In genomic region chr17:15260376-15261062, GRCh38 we compare ENCODE assay signal across 1 cellular context.
TF ChIP-seq lines count a peak whose summit lies in the region.

No MANE protein-coding gene starts in this region.

TF ChIP-seq in H1, 55 proteins besides CTCF, POLR2A, EP300 and RAD21 (continued from another document):
- TF ChIP-seq EZH2 (IDR thresholded peaks at IDR 0.05; ENCODE audit: low read depth, low read length, severe bottlenecking) (no peak), CBX8 (IDR thresholded peaks at IDR 0.05; ENCODE audit: borderline replicate concordance, low read depth, low read length) (no peak), TBP (IDR thresholded peaks at IDR 0.05; ENCODE audit: low read depth, low read length) (no peak; the same call in 1 of the 2 replicates), GABPA (IDR thresholded peaks at IDR 0.05; ENCODE audit: borderline replicate concordance, insufficient read depth, low read length) (no peak), BCL11A (IDR thresholded peaks at IDR 0.05; ENCODE audit: low read depth in 2 of 2, low read length in 2 of 2) (no peak), RXRA (IDR thresholded peaks at IDR 0.05; ENCODE audit: insufficient read depth, low read depth, low read length) (no peak), PHF8 (conservative IDR thresholded peaks at IDR 0.05; ENCODE audit: low read depth, low read length) (no peak), NRF1 (IDR thresholded peaks at IDR 0.05; ENCODE audit: low read depth, low read length) (no peak), TAF7 (optimal IDR thresholded peaks at IDR 0.05; ENCODE audit: borderline replicate concordance, low read depth, low read length) (no peak), TAF1 (IDR thresholded peaks at IDR 0.05; ENCODE audit: low read depth, low read length) (0 out of 2 replicates have a peak, but pooled peaks have one; percentile 7), HDAC2 (IDR thresholded peaks at IDR 0.05; ENCODE audit: borderline replicate concordance in 1 of 2, low read depth in 2 of 2, low read length in 2 of 2) (no peak), FOSL1 (IDR thresholded peaks at IDR 0.05; ENCODE audit: insufficient read depth, low read depth, low read length) (no peak), NANOG (IDR thresholded peaks at IDR 0.05; ENCODE audit: insufficient read depth, low read depth, low read length, poor library complexity, severe bottlenecking) (no peak), CTBP2 (IDR thresholded peaks at IDR 0.05; ENCODE audit: borderline replicate concordance, insufficient read depth, insufficient read length, low read length) (no peak), ZNF274 (IDR thresholded peaks at IDR 0.05; ENCODE audit: borderline replicate concordance, extremely low read depth, low read length) (no peak), SP4 (IDR thresholded peaks at IDR 0.05; ENCODE audit: low read length) (no peak), TCF12 (IDR thresholded peaks at IDR 0.05; ENCODE audit: low read depth, low read length) (no peak), KDM5A (IDR thresholded peaks at IDR 0.05; ENCODE audit: low read length) (no peak), TEAD4 (IDR thresholded peaks at IDR 0.05; ENCODE audit: low read depth, low read length) (no peak), CBX5 (IDR thresholded peaks at IDR 0.05; ENCODE audit: low read depth, low read length) (no peak), POU5F1 (IDR thresholded peaks at IDR 0.05; ENCODE audit: low read depth, low read length) (no peak), RFX5 (IDR thresholded peaks at IDR 0.05; ENCODE audit: borderline replicate concordance, low read depth, low read length) (no peak), CREB1 (IDR thresholded peaks at IDR 0.05) (no peak; the same call in 1 of the 2 replicates), KDM1A (IDR thresholded peaks at IDR 0.05; ENCODE audit: borderline replicate concordance, low read length) (no peak), SIN3A (conservative IDR thresholded peaks at IDR 0.05 in 1 of 2, IDR thresholded peaks at IDR 0.05 in 1 of 2; ENCODE audit: low read depth in 1 of 2, low read length in 2 of 2) (no peak), YY1 (IDR thresholded peaks at IDR 0.05; ENCODE audit: low read depth, low read length) (no peak), GTF2F1 (IDR thresholded peaks at IDR 0.05; ENCODE audit: borderline replicate concordance, low read depth, low read length) (no peak), SP1 (IDR thresholded peaks at IDR 0.05; ENCODE audit: low read depth, low read length) (no peak), CEBPB (IDR thresholded peaks at IDR 0.05; ENCODE audit: low read depth, low read length) (no peak), SUZ12 (IDR thresholded peaks at IDR 0.05; ENCODE audit: low read length) (0 out of 2 replicates have a peak, but pooled peaks have one; percentile 41), MAX (IDR thresholded peaks at IDR 0.05) (peak; percentile 77), ASH2L (IDR thresholded peaks at IDR 0.05; ENCODE audit: low read length) (peak; percentile 83), RNF2 (IDR thresholded peaks at IDR 0.05; ENCODE audit: borderline replicate concordance, low read depth, low read length, missing control alignments, poor library complexity, severe bottlenecking) (no peak), JUND (IDR thresholded peaks at IDR 0.05; ENCODE audit: low read length) (no peak), MAFK (IDR thresholded peaks at IDR 0.05; ENCODE audit: low read depth, low read length) (no peak), ATF2 (IDR thresholded peaks at IDR 0.05; ENCODE audit: low read length) (no peak), BRCA1 (IDR thresholded peaks at IDR 0.05; ENCODE audit: low read depth, low read length) (no peak; the same call in 1 of the 2 replicates), KDM4A (IDR thresholded peaks at IDR 0.05; ENCODE audit: low read depth, low read length, severe bottlenecking) (peak; percentile 77), RBBP5 (IDR thresholded peaks at IDR 0.05; ENCODE audit: borderline replicate concordance, low read depth, low read length) (peak; percentile 61; the same call in 1 of the 2 replicates), CHD1 (IDR thresholded peaks at IDR 0.05; ENCODE audit: low read depth, low read length) (no peak)
- TF ChIP-seq, protein P1, sequence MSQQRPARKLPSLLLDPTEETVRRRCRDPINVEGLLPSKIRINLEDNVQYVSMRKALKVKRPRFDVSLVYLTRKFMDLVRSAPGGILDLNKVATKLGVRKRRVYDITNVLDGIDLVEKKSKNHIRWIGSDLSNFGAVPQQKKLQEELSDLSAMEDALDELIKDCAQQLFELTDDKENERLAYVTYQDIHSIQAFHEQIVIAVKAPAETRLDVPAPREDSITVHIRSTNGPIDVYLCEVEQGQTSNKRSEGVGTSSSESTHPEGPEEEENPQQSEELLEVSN (IDR thresholded peaks at IDR 0.05): peak; percentile 88
- TF ChIP-seq, protein P2, sequence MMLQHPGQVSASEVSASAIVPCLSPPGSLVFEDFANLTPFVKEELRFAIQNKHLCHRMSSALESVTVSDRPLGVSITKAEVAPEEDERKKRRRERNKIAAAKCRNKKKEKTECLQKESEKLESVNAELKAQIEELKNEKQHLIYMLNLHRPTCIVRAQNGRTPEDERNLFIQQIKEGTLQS (IDR thresholded peaks at IDR 0.05; ENCODE audit: insufficient read depth, low read depth, low read length): no peak
- TF ChIP-seq, protein P3, sequence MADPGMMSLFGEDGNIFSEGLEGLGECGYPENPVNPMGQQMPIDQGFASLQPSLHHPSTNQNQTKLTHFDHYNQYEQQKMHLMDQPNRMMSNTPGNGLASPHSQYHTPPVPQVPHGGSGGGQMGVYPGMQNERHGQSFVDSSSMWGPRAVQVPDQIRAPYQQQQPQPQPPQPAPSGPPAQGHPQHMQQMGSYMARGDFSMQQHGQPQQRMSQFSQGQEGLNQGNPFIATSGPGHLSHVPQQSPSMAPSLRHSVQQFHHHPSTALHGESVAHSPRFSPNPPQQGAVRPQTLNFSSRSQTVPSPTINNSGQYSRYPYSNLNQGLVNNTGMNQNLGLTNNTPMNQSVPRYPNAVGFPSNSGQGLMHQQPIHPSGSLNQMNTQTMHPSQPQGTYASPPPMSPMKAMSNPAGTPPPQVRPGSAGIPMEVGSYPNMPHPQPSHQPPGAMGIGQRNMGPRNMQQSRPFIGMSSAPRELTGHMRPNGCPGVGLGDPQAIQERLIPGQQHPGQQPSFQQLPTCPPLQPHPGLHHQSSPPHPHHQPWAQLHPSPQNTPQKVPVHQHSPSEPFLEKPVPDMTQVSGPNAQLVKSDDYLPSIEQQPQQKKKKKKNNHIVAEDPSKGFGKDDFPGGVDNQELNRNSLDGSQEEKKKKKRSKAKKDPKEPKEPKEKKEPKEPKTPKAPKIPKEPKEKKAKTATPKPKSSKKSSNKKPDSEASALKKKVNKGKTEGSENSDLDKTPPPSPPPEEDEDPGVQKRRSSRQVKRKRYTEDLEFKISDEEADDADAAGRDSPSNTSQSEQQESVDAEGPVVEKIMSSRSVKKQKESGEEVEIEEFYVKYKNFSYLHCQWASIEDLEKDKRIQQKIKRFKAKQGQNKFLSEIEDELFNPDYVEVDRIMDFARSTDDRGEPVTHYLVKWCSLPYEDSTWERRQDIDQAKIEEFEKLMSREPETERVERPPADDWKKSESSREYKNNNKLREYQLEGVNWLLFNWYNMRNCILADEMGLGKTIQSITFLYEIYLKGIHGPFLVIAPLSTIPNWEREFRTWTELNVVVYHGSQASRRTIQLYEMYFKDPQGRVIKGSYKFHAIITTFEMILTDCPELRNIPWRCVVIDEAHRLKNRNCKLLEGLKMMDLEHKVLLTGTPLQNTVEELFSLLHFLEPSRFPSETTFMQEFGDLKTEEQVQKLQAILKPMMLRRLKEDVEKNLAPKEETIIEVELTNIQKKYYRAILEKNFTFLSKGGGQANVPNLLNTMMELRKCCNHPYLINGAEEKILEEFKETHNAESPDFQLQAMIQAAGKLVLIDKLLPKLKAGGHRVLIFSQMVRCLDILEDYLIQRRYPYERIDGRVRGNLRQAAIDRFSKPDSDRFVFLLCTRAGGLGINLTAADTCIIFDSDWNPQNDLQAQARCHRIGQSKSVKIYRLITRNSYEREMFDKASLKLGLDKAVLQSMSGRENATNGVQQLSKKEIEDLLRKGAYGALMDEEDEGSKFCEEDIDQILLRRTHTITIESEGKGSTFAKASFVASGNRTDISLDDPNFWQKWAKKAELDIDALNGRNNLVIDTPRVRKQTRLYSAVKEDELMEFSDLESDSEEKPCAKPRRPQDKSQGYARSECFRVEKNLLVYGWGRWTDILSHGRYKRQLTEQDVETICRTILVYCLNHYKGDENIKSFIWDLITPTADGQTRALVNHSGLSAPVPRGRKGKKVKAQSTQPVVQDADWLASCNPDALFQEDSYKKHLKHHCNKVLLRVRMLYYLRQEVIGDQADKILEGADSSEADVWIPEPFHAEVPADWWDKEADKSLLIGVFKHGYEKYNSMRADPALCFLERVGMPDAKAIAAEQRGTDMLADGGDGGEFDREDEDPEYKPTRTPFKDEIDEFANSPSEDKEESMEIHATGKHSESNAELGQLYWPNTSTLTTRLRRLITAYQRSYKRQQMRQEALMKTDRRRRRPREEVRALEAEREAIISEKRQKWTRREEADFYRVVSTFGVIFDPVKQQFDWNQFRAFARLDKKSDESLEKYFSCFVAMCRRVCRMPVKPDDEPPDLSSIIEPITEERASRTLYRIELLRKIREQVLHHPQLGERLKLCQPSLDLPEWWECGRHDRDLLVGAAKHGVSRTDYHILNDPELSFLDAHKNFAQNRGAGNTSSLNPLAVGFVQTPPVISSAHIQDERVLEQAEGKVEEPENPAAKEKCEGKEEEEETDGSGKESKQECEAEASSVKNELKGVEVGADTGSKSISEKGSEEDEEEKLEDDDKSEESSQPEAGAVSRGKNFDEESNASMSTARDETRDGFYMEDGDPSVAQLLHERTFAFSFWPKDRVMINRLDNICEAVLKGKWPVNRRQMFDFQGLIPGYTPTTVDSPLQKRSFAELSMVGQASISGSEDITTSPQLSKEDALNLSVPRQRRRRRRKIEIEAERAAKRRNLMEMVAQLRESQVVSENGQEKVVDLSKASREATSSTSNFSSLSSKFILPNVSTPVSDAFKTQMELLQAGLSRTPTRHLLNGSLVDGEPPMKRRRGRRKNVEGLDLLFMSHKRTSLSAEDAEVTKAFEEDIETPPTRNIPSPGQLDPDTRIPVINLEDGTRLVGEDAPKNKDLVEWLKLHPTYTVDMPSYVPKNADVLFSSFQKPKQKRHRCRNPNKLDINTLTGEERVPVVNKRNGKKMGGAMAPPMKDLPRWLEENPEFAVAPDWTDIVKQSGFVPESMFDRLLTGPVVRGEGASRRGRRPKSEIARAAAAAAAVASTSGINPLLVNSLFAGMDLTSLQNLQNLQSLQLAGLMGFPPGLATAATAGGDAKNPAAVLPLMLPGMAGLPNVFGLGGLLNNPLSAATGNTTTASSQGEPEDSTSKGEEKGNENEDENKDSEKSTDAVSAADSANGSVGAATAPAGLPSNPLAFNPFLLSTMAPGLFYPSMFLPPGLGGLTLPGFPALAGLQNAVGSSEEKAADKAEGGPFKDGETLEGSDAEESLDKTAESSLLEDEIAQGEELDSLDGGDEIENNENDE (IDR thresholded peaks at IDR 0.05; ENCODE audit: insufficient replicate concordance, low read length): no peak
